ENCODE assay signal across 2 cellular contexts in genomic region chr22:24408630-24409029, GRCh38.
TF ChIP-seq lines count a peak whose summit lies in the region.

No MANE protein-coding gene starts in this region.

TF ChIP-seq in liver, 16 proteins besides CTCF, POLR2A, EP300 and RAD21 (continued from another document):
- TF ChIP-seq ZBTB33 (IDR thresholded peaks at IDR 0.05) (no peak), REST (IDR thresholded peaks at IDR 0.05) (no peak), SP1 (IDR thresholded peaks at IDR 0.05) (no peak)

TF ChIP-seq in SK-N-SH treated with all-trans-retinoic acid at 6 μM for 48 hours, 23 proteins besides CTCF, POLR2A, EP300 and RAD21 (continued from another document):
- TF ChIP-seq TSHZ2 (CRISPR knock-in tag; IDR thresholded peaks at IDR 0.05) (peak; percentile 85), ESRRG (CRISPR knock-in tag; IDR thresholded peaks at IDR 0.05) (no peak), OSR1 (CRISPR knock-in tag; IDR thresholded peaks at IDR 0.05) (no peak), ZNF565 (CRISPR knock-in tag; conservative IDR thresholded peaks at IDR 0.05; ENCODE audit: low read depth) (no peak), ZNF8 (CRISPR knock-in tag; IDR thresholded peaks at IDR 0.05) (no peak), ZFP3 (CRISPR knock-in tag; IDR thresholded peaks at IDR 0.05) (no peak), ZFP30 (CRISPR knock-in tag; IDR thresholded peaks at IDR 0.05) (no peak), PPARA (CRISPR knock-in tag; IDR thresholded peaks at IDR 0.05; ENCODE audit: borderline replicate concordance) (no peak), ZC3H10 (CRISPR knock-in tag; IDR thresholded peaks at IDR 0.05) (no peak), POU6F1 (CRISPR knock-in tag; IDR thresholded peaks at IDR 0.05; ENCODE audit: borderline replicate concordance, low read depth) (no peak), TCF4 (CRISPR knock-in tag; IDR thresholded peaks at IDR 0.05; ENCODE audit: borderline replicate concordance) (peak; percentile 70; the same call in 1 of the 2 replicates), ARNTL (CRISPR knock-in tag; IDR thresholded peaks at IDR 0.05; ENCODE audit: borderline replicate concordance, low read depth) (no peak), ISL1 (CRISPR knock-in tag; IDR thresholded peaks at IDR 0.05) (no peak), PATZ1 (CRISPR knock-in tag; IDR thresholded peaks at IDR 0.05; ENCODE audit: borderline replicate concordance) (no peak)
